ENCODE assay signal across 8 cellular contexts in genomic region chr2:160666677-160667061, GRCh38.
A peak's percentile ranks its signal among the peaks of the same experiment; 100 is the strongest.
DNase-seq lines count a peak whose midpoint lies in the region; ATAC-seq, FAIRE-seq and TF ChIP-seq lines count a peak whose summit lies in the region.

No MANE protein-coding gene starts in this region.

- H3K4me3 ChIP-seq in BE2C (ENCODE audit: low read depth, low read length) (0 out of 2 replicates have a peak overlapping the region, but pooled peaks have one; percentile 10), HCT116 (replicated peaks in 1 of 2; ENCODE audit: low read depth in 1 of 2, low read length in 2 of 2) (peak overlapping the region in 1 of 2 experiments; percentile 8; a peak in 1 of 4 replicates), astrocyte (ENCODE audit: insufficient read depth, low read depth, low read length) (peak overlapping the region; percentile 45), muscle layer of duodenum (ENCODE audit: low read depth in 1 of 2, low read length in 2 of 2) (peak overlapping the region; percentile 19 to 26), body of pancreas (no peak overlapping the region)

- H3K27me3 Mint-ChIP-seq in astrocyte (ENCODE audit: low read depth, unreplicated experiment), result no peaks in the 10 kb centered on the region

- H4K20me1 ChIP-seq in HCT116 (ENCODE audit: insufficient read depth) (no peaks in the 10 kb centered on the region), astrocyte (ENCODE audit: insufficient read depth, low read length) (no peaks in the 10 kb centered on the region)

- 22 to 43% methylated on average over 2 of the region's 2 CpGs for WGBS in body of pancreas, 2 donors

- TF ChIP-seq POLR2A in HCT116 (IDR thresholded peaks at IDR 0.05; ENCODE audit: borderline replicate concordance, extremely low read depth, insufficient read depth, insufficient read length) (no peak), body of pancreas (IDR thresholded peaks at IDR 0.05) (no peak)

- no peaks in the 10 kb centered on the region for H3K36me3 Mint-ChIP-seq in astrocyte (ENCODE audit: low read depth, unreplicated experiment)

- H3K9me3 ChIP-seq in BE2C, result no peaks in the 10 kb centered on the region
- H3K9me3 ChIP-seq in HCT116 (ENCODE audit: control insufficient read depth in 1 of 2, insufficient read depth in 1 of 2, low read depth in 1 of 2, low read length in 2 of 2), result no peaks in the 10 kb centered on the region
- no peaks in the 10 kb centered on the region for H3K9me3 ChIP-seq in astrocyte (ENCODE audit: insufficient read depth, low read depth, low read length)
- H3K9me3 ChIP-seq in muscle layer of duodenum (ENCODE audit: control insufficient read depth in 1 of 2, low read length in 2 of 2), result no peaks in the 10 kb centered on the region
- no peaks in the 10 kb centered on the region for H3K9me3 ChIP-seq in body of pancreas

- H2AFZ ChIP-seq in HCT116 (ENCODE audit: low read depth, low read length, poor library complexity, severe bottlenecking), result peak overlapping the region; percentile 67
- peak overlapping the region; percentile 40 for H2AFZ ChIP-seq in astrocyte (ENCODE audit: low read depth, low read length)

- BruUV-seq in HCT116 (replicated peaks; lab: Mats Ljungman, UMichigan), result no TSS peak

- no peaks in the 10 kb centered on the region for H3K36me3 ChIP-seq in BE2C
- H3K36me3 ChIP-seq in HCT116 (ENCODE audit: control insufficient read depth in 1 of 2, insufficient read depth in 2 of 2, low read length in 2 of 2), result no peaks in the 10 kb centered on the region
- H3K36me3 ChIP-seq in astrocyte (ENCODE audit: insufficient read depth, low read length), result no peaks in the 10 kb centered on the region
- H3K36me3 ChIP-seq in muscle layer of duodenum (ENCODE audit: control insufficient read depth in 1 of 2, insufficient read depth in 2 of 2, low read length in 2 of 2), result no peaks in the 10 kb centered on the region
- no peaks in the 10 kb centered on the region for H3K36me3 ChIP-seq in body of pancreas (replicated peaks in 1 of 2; ENCODE audit: insufficient read depth in 1 of 2, low read depth in 2 of 2)

- peak overlapping the region; percentile 91 for H3K27ac Mint-ChIP-seq in astrocyte (ENCODE audit: unreplicated experiment)

- FAIRE-seq in astrocyte (lab: Jason Lieb, UNC), result no peak

- H3K9ac ChIP-seq in HCT116 (ENCODE audit: low read length) (no peak overlapping the region), astrocyte (ENCODE audit: low read length) (peak overlapping the region; percentile 78)

- peak overlapping the region; percentile 68 for H3K4me3 Mint-ChIP-seq in astrocyte (ENCODE audit: unreplicated experiment)

- CTCF ChIA-PET in HCT116 (lab: Charles Lee), result no interaction called here

- H3K4me1 ChIP-seq in BE2C, result no peaks in the 10 kb centered on the region
- H3K4me1 ChIP-seq in HCT116 (ENCODE audit: control insufficient read depth in 1 of 2, insufficient read depth in 2 of 2, low read length in 2 of 2), result peaks cover 16 to 24% of the 10 kb centered on the region in 2 experiments; a peak in 3 of 4 replicates
- H3K4me1 ChIP-seq in astrocyte (ENCODE audit: insufficient read depth, low read length), result peaks cover 20% of the 10 kb centered on the region
- peaks cover 5 to 20% of the 10 kb centered on the region in 2 donors for H3K4me1 ChIP-seq in muscle layer of duodenum (ENCODE audit: control insufficient read depth in 1 of 2, insufficient read depth in 2 of 2, low read length in 2 of 2)
- H3K4me1 ChIP-seq in body of pancreas, result no peaks in the 10 kb centered on the region

- no peak for TF ChIP-seq CTCF in BE2C (IDR thresholded peaks at IDR 0.05; ENCODE audit: low read depth, low read length)
- no peak for TF ChIP-seq CTCF in HCT116 (IDR thresholded peaks at IDR 0.05 in 2 of 3, conservative IDR thresholded peaks at IDR 0.05 in 1 of 3; ENCODE audit: borderline replicate concordance in 1 of 3, insufficient read depth in 1 of 3, low read depth in 2 of 3, low read length in 2 of 3)
- no peak for TF ChIP-seq CTCF in astrocyte (IDR thresholded peaks at IDR 0.05; ENCODE audit: insufficient read depth, low read depth, low read length)
- TF ChIP-seq CTCF in body of pancreas (IDR thresholded peaks at IDR 0.05), result no peak

- RAD21 ChIA-PET in HCT116 (lab: Charles Lee; ENCODE audit: low non-redundant PET in 1 of 2, low total read pairs in 2 of 2, uncharacterized antibody in 2 of 2, unreplicated experiment in 2 of 2), result no interaction called here

- no peaks in the 10 kb centered on the region for H3K79me2 ChIP-seq in HCT116 (ENCODE audit: insufficient read depth, low read length)
- no peaks in the 10 kb centered on the region for H3K79me2 ChIP-seq in astrocyte (ENCODE audit: insufficient read depth, low read length)

- H3K27ac ChIP-seq in HCT116 (ENCODE audit: low read depth, low read length) (peak overlapping the region; percentile 45), astrocyte (ENCODE audit: low read depth, low read length) (peak overlapping the region; percentile 91), muscle layer of duodenum (ENCODE audit: low read length) (peak overlapping the region; percentile 87), body of pancreas (peak overlapping the region in 1 of 4 donors; percentile 41)

- intact Hi-C loops in HCT116 (cut with micrococcal nuclease) (no loop called here), body of pancreas (cut with DNase I) (no loop called here)

- no peaks in the 10 kb centered on the region for H3K9me2 ChIP-seq in HCT116 (ENCODE audit: insufficient read depth)

- TF ChIP-seq RAD21 in HCT116 (IDR thresholded peaks at IDR 0.05; ENCODE audit: low read depth), result no peak

- POLR2A ChIA-PET in HCT116 (lab: Charles Lee), result interaction anchor here (1.0 kb wide), 1 partner anchor 252 kb away, joined by 3 read pairs; no protein-coding TSS in a partner anchor

- H3K27me3 ChIP-seq in BE2C, result no peaks in the 10 kb centered on the region
- no peaks in the 10 kb centered on the region for H3K27me3 ChIP-seq in HCT116 (ENCODE audit: insufficient read depth, low read length)
- H3K27me3 ChIP-seq in astrocyte (ENCODE audit: insufficient read depth, low read length), result no peaks in the 10 kb centered on the region
- H3K27me3 ChIP-seq in muscle layer of duodenum (ENCODE audit: low read depth, low read length), result no peaks in the 10 kb centered on the region
- H3K27me3 ChIP-seq in body of pancreas, result no peaks in the 10 kb centered on the region

- no peaks in the 10 kb centered on the region for H3K9me3 Mint-ChIP-seq in astrocyte (ENCODE audit: unreplicated experiment)

- no peak for DNase-seq in BE2C
- no peak for DNase-seq in HCT116 (ENCODE audit: low read depth, low spot score)
- DNase-seq in astrocyte (ENCODE audit: low read depth), result no peak
- no peak for DNase-seq in activated gamma-delta T cell treated with Interleukin-2 at 50 U/mL for 16 hours
- no peak for DNase-seq in NCI-H510A treated with DMSO at 0.1 percent for 48 hours (lab: John Stamatoyannopoulos, UW)
- DNase-seq in body of pancreas, result no peak
- DNase-seq in NOMO-1 treated with dmso at 0.1 percent for 144 hours (lab: John Stamatoyannopoulos, UW; ENCODE audit: unreplicated experiment), result no peak

- peaks cover 31% of the 10 kb centered on the region for H3K4me1 Mint-ChIP-seq in astrocyte (ENCODE audit: low read depth, unreplicated experiment)

- H3K4me2 ChIP-seq in HCT116 (ENCODE audit: low read length), result peak overlapping the region; percentile 57
- peak overlapping the region; percentile 84 for H3K4me2 ChIP-seq in astrocyte (ENCODE audit: low read length)

- ATAC-seq in HCT116, result peak; percentile 45
- ATAC-seq in body of pancreas, result no peak

TF ChIP-seq in HCT116, 20 proteins besides CTCF, POLR2A, EP300 and RAD21:
- no peak for TF ChIP-seq EZH2phosphoT487 (IDR thresholded peaks at IDR 0.05; ENCODE audit: borderline replicate concordance)
- no peak for TF ChIP-seq FOSL1 (IDR thresholded peaks at IDR 0.05; ENCODE audit: low read depth)
- TF ChIP-seq TCF7L2 (IDR thresholded peaks at IDR 0.05; ENCODE audit: borderline replicate concordance, extremely low read depth, insufficient read depth, insufficient read length), result no peak
- no peak for TF ChIP-seq ELF1 (IDR thresholded peaks at IDR 0.05; ENCODE audit: borderline replicate concordance, low read depth)
- TF ChIP-seq YY1 (IDR thresholded peaks at IDR 0.05; ENCODE audit: extremely low read depth, insufficient replicate concordance, low read depth, low read length), result no peak
- no peak for TF ChIP-seq ZNF274 (IDR thresholded peaks at IDR 0.05; ENCODE audit: low read depth, low read length)
- TF ChIP-seq SP1 (IDR thresholded peaks at IDR 0.05; ENCODE audit: low read depth), result no peak
- TF ChIP-seq ZFX (IDR thresholded peaks at IDR 0.05), result no peak
- TF ChIP-seq ATF3 (IDR thresholded peaks at IDR 0.05), result no peak
- no peak for TF ChIP-seq EZH2 (IDR thresholded peaks at IDR 0.05)
- no peak for TF ChIP-seq SIN3A (IDR thresholded peaks at IDR 0.05; ENCODE audit: low read depth)
- TF ChIP-seq ZBTB33 (IDR thresholded peaks at IDR 0.05; ENCODE audit: extremely low read depth, insufficient replicate concordance, low read length), result no peak
- no peak for TF ChIP-seq POLR2AphosphoS5 (IDR thresholded peaks at IDR 0.05; ENCODE audit: low read depth, low read length)
- TF ChIP-seq MAX (IDR thresholded peaks at IDR 0.05), result no peak
- no peak for TF ChIP-seq CBX3 (IDR thresholded peaks at IDR 0.05; ENCODE audit: low read depth)

Comparison
In these comparisons a context has a peak if more than half of its experiments do, and no peak if none do; other contexts are left out.
1. H3K4me3 ChIP-seq: peak in BE2C (single experiment), astrocyte (single experiment) and muscle layer of duodenum (2 of 2); none in body of pancreas (0 of 2).